ENCODE assay signal across 9 cellular contexts in genomic region chr1:247448107-247448778, GRCh38. TPM values are rescaled to one million over a fixed set of nuclear protein-coding genes. Genes with fewer than 3 reads are reported as not detected.
DNase-seq lines count a peak whose midpoint lies in the region; ATAC-seq lines count a peak whose summit lies in the region.
"Had no signal": no experiment of that assay in that cellular context is flagged by ENCODE, and none has a peak within 500 bp of the region (broad histone marks: within the 10 kb centered on the region; RNA-seq: fewer than 3 reads in every experiment).

No MANE protein-coding gene starts in this region.

- H3K36me3 ChIP-seq in iPS-20b (ENCODE audit: insufficient read depth, low read depth, low read length): no peaks in the 10 kb centered on the region

- peak overlapping the region; percentile 58 for H3K4me3 ChIP-seq in iPS-20b (ENCODE audit: low read length)
- H3K4me3 ChIP-seq: BLaER1 had no signal

- H3K4me1 ChIP-seq in iPS-20b (ENCODE audit: insufficient read depth, low read length): no peaks in the 10 kb centered on the region
- H3K4me1 ChIP-seq: BLaER1 had no signal

- H3K27ac ChIP-seq in iPS-20b (ENCODE audit: low read length): no peak overlapping the region
- H3K27ac ChIP-seq: BLaER1 had no signal

- no peaks in the 10 kb centered on the region for H3K27me3 ChIP-seq in iPS-20b (ENCODE audit: insufficient read depth, low read length)
- H3K27me3 ChIP-seq: BLaER1 had no signal

- DNase-seq in NCI-H146 (lab: John Stamatoyannopoulos, UW): peak; percentile 52
- DNase-seq in NCI-H146 treated with DMSO at 0.1 percent for 48 hours (lab: John Stamatoyannopoulos, UW; ENCODE audit: unreplicated experiment): no peak
- DNase-seq in NCI-H748 (lab: John Stamatoyannopoulos, UW; ENCODE audit: unreplicated experiment): peak; percentile 75
- DNase-seq in brain pericyte (ENCODE audit: low read depth, low spot score): peak; percentile 11
- DNase-seq in sciatic nerve (ENCODE audit: low spot score): peak; percentile 74

- no peaks in the 10 kb centered on the region for H3K9me3 ChIP-seq in iPS-20b (ENCODE audit: insufficient read depth, low read depth, low read length)
- H3K9me3 ChIP-seq: BLaER1 had no signal

- peak; percentile 93 for ATAC-seq in sciatic nerve
- ATAC-seq in GM21528 (IDR thresholded peaks at IDR 0.05; ENCODE audit: low FRiP score, unreplicated experiment): no peak
- ATAC-seq in GM21825 (IDR thresholded peaks at IDR 0.05; ENCODE audit: unreplicated experiment): no peak

- intact Hi-C loops in sciatic nerve (cut with DNase I): no loop called here

- peak overlapping the region; percentile 45; the same call in 1 of the 2 replicates for H3K9ac ChIP-seq in iPS-20b (ENCODE audit: low read depth, low read length)
- H3K9ac ChIP-seq: BLaER1 had no signal

RNA-seq across cellular contexts. Expression of gene OR2B11, which starts 9.7 kb away (rescaled TPM):
- not detected for total RNA-seq in sciatic nerve

RNA-seq across cellular contexts. Expression of gene NLRP3, which starts 32.3 kb away (rescaled TPM):
- total RNA-seq in sciatic nerve: 6.6 TPM
